Comparison of ENCODE assay signal across 8 cellular contexts in the genomic region with DNA sequence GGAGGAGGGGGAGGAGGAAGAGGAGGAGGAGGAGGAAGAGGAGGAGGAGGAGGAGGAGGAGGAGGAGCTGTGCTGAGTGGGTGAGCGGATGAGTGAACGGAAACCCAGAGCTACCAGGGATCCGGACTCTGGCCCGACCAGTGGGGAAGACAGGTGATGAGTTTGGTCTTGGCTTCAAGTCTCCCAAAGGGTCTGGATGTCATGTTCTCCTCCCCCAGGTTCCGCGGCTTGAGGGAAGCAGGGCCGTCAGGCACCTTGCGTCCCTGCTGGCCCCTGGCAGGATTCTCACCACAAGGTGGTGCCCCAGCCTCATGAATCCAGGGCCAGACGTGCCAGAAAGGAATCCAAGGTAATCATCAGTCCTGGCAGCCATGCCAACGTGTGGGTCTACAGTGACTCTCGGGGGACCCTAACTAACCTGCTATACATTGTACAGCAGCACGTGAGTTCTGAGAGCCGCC. TPM values are rescaled to one million over a fixed set of nuclear protein-coding genes. Genes with fewer than 3 reads are reported as not detected.
DNase-seq lines count a peak whose midpoint lies in the region; ATAC-seq and TF ChIP-seq lines count a peak whose summit lies in the region.

No MANE protein-coding gene starts in this region.

- peaks cover 3% of the 10 kb centered on the region for H3K4me1 Mint-ChIP-seq in activated T-cell treated with anti-CD3 and anti-CD28 coated beads, Interleukin-2, amount 50 U/mL, for 24 hours (ENCODE audit: low read depth)
- no peaks in the 10 kb centered on the region for H3K4me1 Mint-ChIP-seq in natural killer cell treated with Interleukin-12 subunit alpha and Interleukin-12 subunit beta and Interleukin-15 and Interleukin-18, amount 100 ng/mL, for 72 hours (ENCODE audit: low read depth in 2 of 2)

- no peak overlapping the region for H3K27ac Mint-ChIP-seq in activated T-cell treated with anti-CD3 and anti-CD28 coated beads, Interleukin-2, amount 50 U/mL, for 24 hours
- H3K27ac Mint-ChIP-seq in natural killer cell treated with Interleukin-12 subunit alpha and Interleukin-12 subunit beta and Interleukin-15 and Interleukin-18, amount 100 ng/mL, for 72 hours, result no peak overlapping the region

- DNase-seq in DMS79 (lab: John Stamatoyannopoulos, UW) (peak; percentile 66), NCI-H82 (lab: John Stamatoyannopoulos, UW) (peak; percentile 79), fibroblast of mammary gland (ENCODE audit: low read depth) (peak; percentile 54), ureter (ENCODE audit: low spot score) (peak; percentile 73)
- peak; percentile 59 for DNase-seq in activated T-cell treated with anti-CD3 and anti-CD28 coated beads, Interleukin-2, amount 50 U/mL, for 24 hours
- DNase-seq in natural killer cell treated with Interleukin-12 subunit alpha and Interleukin-12 subunit beta and Interleukin-15 and Interleukin-18, amount 100 ng/mL, for 72 hours (ENCODE audit: low spot score), result no peak

- ATAC-seq in HG03442 (IDR thresholded peaks at IDR 0.05; ENCODE audit: unreplicated experiment), result peak; percentile 64
- peak; percentile 55 to 71 for ATAC-seq in natural killer cell treated with Interleukin-12 subunit alpha and Interleukin-12 subunit beta and Interleukin-15 and Interleukin-18, amount 100 ng/mL, for 72 hours
- ATAC-seq in GM21367 (IDR thresholded peaks at IDR 0.05; ENCODE audit: unreplicated experiment), result no peak

- H3K36me3 Mint-ChIP-seq in activated T-cell treated with anti-CD3 and anti-CD28 coated beads, Interleukin-2, amount 50 U/mL, for 24 hours (ENCODE audit: low read depth), result peaks cover 12% of the 10 kb centered on the region
- no peaks in the 10 kb centered on the region for H3K36me3 Mint-ChIP-seq in natural killer cell treated with Interleukin-12 subunit alpha and Interleukin-12 subunit beta and Interleukin-15 and Interleukin-18, amount 100 ng/mL, for 72 hours

- H3K4me3 Mint-ChIP-seq in activated T-cell treated with anti-CD3 and anti-CD28 coated beads, Interleukin-2, amount 50 U/mL, for 24 hours, result no peak overlapping the region
- H3K4me3 Mint-ChIP-seq in natural killer cell treated with Interleukin-12 subunit alpha and Interleukin-12 subunit beta and Interleukin-15 and Interleukin-18, amount 100 ng/mL, for 72 hours, result no peak overlapping the region

- peak; percentile 56 for TF ChIP-seq CTCF in fibroblast of mammary gland (conservative IDR thresholded peaks at IDR 0.05; ENCODE audit: control insufficient read depth, insufficient read depth, low read depth, low read length)

- H3K9me3 Mint-ChIP-seq in activated T-cell treated with anti-CD3 and anti-CD28 coated beads, Interleukin-2, amount 50 U/mL, for 24 hours, result no peaks in the 10 kb centered on the region
- no peaks in the 10 kb centered on the region for H3K9me3 Mint-ChIP-seq in natural killer cell treated with Interleukin-12 subunit alpha and Interleukin-12 subunit beta and Interleukin-15 and Interleukin-18, amount 100 ng/mL, for 72 hours

- H3K27me3 Mint-ChIP-seq in activated T-cell treated with anti-CD3 and anti-CD28 coated beads, Interleukin-2, amount 50 U/mL, for 24 hours, result no peaks in the 10 kb centered on the region
- no peaks in the 10 kb centered on the region for H3K27me3 Mint-ChIP-seq in natural killer cell treated with Interleukin-12 subunit alpha and Interleukin-12 subunit beta and Interleukin-15 and Interleukin-18, amount 100 ng/mL, for 72 hours

- H3K4me3 ChIP-seq in fibroblast of mammary gland (ENCODE audit: control insufficient read depth, low read depth, low read length), result no peak overlapping the region

RNA-seq across cellular contexts. Expression of gene ABAT, which starts 13.5 kb away (rescaled TPM):
- total RNA-seq in natural killer cell treated with Interleukin-12 subunit alpha and Interleukin-12 subunit beta and Interleukin-15 and Interleukin-18, amount 100 ng/mL, for 72 hours, result 1 to 10 TPM; 8.7 TPM
- total RNA-seq in ureter, result 29.9 TPM

RNA-seq across cellular contexts. Expression of gene METTL22, which starts 39.4 kb away (rescaled TPM):
- 10 to 100 TPM; 29.8 to 65.9 TPM for total RNA-seq in natural killer cell treated with Interleukin-12 subunit alpha and Interleukin-12 subunit beta and Interleukin-15 and Interleukin-18, amount 100 ng/mL, for 72 hours
- total RNA-seq in ureter, result 35.7 TPM
